Comparison of ENCODE assay signal across 8 cellular contexts in genomic region chr4:4542824-4543485, GRCh38. TPM values are rescaled to one million over a fixed set of nuclear protein-coding genes. Genes with fewer than 3 reads are reported as not detected.
A peak's percentile ranks its signal among the peaks of the same experiment; 100 is the strongest.
DNase-seq lines count a peak whose midpoint lies in the region; ATAC-seq and TF ChIP-seq lines count a peak whose summit lies in the region.

No MANE protein-coding gene starts in this region.

- no peak overlapping the region for H2BK120ac ChIP-seq in neuronal stem cell (ENCODE audit: low read depth, low read length)

- H4K91ac ChIP-seq in neuronal stem cell (ENCODE audit: low read depth, low read length, poor library complexity): no peak overlapping the region

- H3K4me1 ChIP-seq in Caco-2 (peaks cover 6% of the 10 kb centered on the region; the same call in 1 of the 2 replicates), neuronal stem cell (ENCODE audit: control insufficient read depth in 2 of 2, insufficient read depth in 1 of 2, low read depth in 1 of 2, low read length in 2 of 2) (peaks cover 2 to 8% of the 10 kb centered on the region in 2 donors)

- H3K27me3 Mint-ChIP-seq in Caco-2 (ENCODE audit: insufficient read depth, unreplicated experiment): no peaks in the 10 kb centered on the region
- peaks cover 2% of the 10 kb centered on the region for H3K27me3 Mint-ChIP-seq in dendritic cell treated with granulocyte-macrophage colony-stimulating factor and Interleukin-4, amounts not matched to agents 40 ng/mL and 50 ng/mL, for 4 days

- H3K27ac ChIP-seq in neuronal stem cell (replicated peaks; ENCODE audit: low read length): no peak overlapping the region

- no peak overlapping the region for H4K8ac ChIP-seq in neuronal stem cell (ENCODE audit: low read depth, low read length)

- no peak overlapping the region for H3K14ac ChIP-seq in neuronal stem cell (ENCODE audit: low read length)

- H3K27me3 ChIP-seq in Caco-2 (replicated peaks; ENCODE audit: control insufficient read depth, insufficient read depth, low read length) (no peaks in the 10 kb centered on the region), neuronal stem cell (ENCODE audit: control insufficient read depth in 3 of 3, insufficient read depth in 3 of 3, low read depth in 1 of 3, low read length in 3 of 3) (no peaks in the 10 kb centered on the region)

- H3K36me3 ChIP-seq in Caco-2 (ENCODE audit: control insufficient read depth, insufficient read depth, low read length) (no peaks in the 10 kb centered on the region), neuronal stem cell (replicated peaks in 1 of 2; ENCODE audit: control insufficient read depth in 2 of 2, insufficient read depth in 2 of 2, low read length in 2 of 2) (peaks cover 5 to 21% of the 10 kb centered on the region in 2 donors)

- H3K36me3 Mint-ChIP-seq in Caco-2 (ENCODE audit: insufficient read depth, unreplicated experiment): peaks cover 38% of the 10 kb centered on the region
- peaks cover 10% of the 10 kb centered on the region for H3K36me3 Mint-ChIP-seq in dendritic cell treated with granulocyte-macrophage colony-stimulating factor and Interleukin-4, amounts not matched to agents 40 ng/mL and 50 ng/mL, for 4 days (ENCODE audit: low read depth)

- peak overlapping the region; percentile 88 for H3K4me3 ChIP-seq in Caco-2 (ENCODE audit: low read depth, low read length)
- H3K4me3 ChIP-seq in LNCaP clone FGC (ENCODE audit: low read depth, low read length): peak overlapping the region; percentile 71
- peak overlapping the region in 1 of 2 donors; percentile 95 for H3K4me3 ChIP-seq in neuronal stem cell (ENCODE audit: low read length in 2 of 2)

- DNase-seq in Caco-2 (peak in 1 of 2 experiments; percentile 19), LNCaP clone FGC (ENCODE audit: low read depth) (no peak), neuronal stem cell (ENCODE audit: low spot score) (no peak), KG1 (lab: John Stamatoyannopoulos, UW) (no peak), NCI-H1436 treated with DMSO at 0.1 percent for 48 hours (lab: John Stamatoyannopoulos, UW) (no peak), AG08395 (ENCODE audit: low spot score) (no peak)

- no peak overlapping the region for H2BK15ac ChIP-seq in neuronal stem cell (ENCODE audit: low read length)

- no peaks in the 10 kb centered on the region for H3K79me1 ChIP-seq in neuronal stem cell (ENCODE audit: low read depth, low read length)

- TSS peak; percentile 61 for BruUV-seq in Caco-2 (replicated peaks; lab: Mats Ljungman, UMichigan)

- H3K4me2 ChIP-seq in neuronal stem cell (ENCODE audit: insufficient read depth, low read length, poor library complexity, severe bottlenecking): peak overlapping the region; percentile 67

- H3K9ac ChIP-seq in neuronal stem cell (ENCODE audit: low read depth, low read length, poor library complexity): no peak overlapping the region

- H3K27ac Mint-ChIP-seq in Caco-2 (ENCODE audit: unreplicated experiment): peak overlapping the region; percentile 95
- peak overlapping the region; percentile 89 for H3K27ac Mint-ChIP-seq in dendritic cell treated with granulocyte-macrophage colony-stimulating factor and Interleukin-4, amounts not matched to agents 40 ng/mL and 50 ng/mL, for 4 days

- H3K23ac ChIP-seq in neuronal stem cell (ENCODE audit: low read depth, low read length, poor library complexity): no peak overlapping the region

- no peak for ATAC-seq in HG03045 (IDR thresholded peaks at IDR 0.05; ENCODE audit: unreplicated experiment)

- no peak overlapping the region for H3K4ac ChIP-seq in neuronal stem cell (ENCODE audit: low read length)

- H2BK12ac ChIP-seq in neuronal stem cell (ENCODE audit: low read length): no peak overlapping the region

- POLR2A ChIA-PET in Caco-2 (lab: Charles Lee): interaction anchor here (1.3 kb wide), 1 partner anchor 32 kb away, joined by 4 read pairs; no protein-coding TSS in a partner anchor

- H2AK5ac ChIP-seq in neuronal stem cell (ENCODE audit: low read depth, low read length): no peak overlapping the region

- H3K4me1 Mint-ChIP-seq in Caco-2 (ENCODE audit: low read depth, unreplicated experiment): peaks cover 8% of the 10 kb centered on the region
- H3K4me1 Mint-ChIP-seq in dendritic cell treated with granulocyte-macrophage colony-stimulating factor and Interleukin-4, amounts not matched to agents 40 ng/mL and 50 ng/mL, for 4 days (ENCODE audit: low read depth): peaks cover 35% of the 10 kb centered on the region

- no peak overlapping the region for H2BK5ac ChIP-seq in neuronal stem cell (ENCODE audit: low read length)

- peak overlapping the region; percentile 99 for H2AFZ ChIP-seq in neuronal stem cell (ENCODE audit: low read length)

- H3K18ac ChIP-seq in neuronal stem cell (ENCODE audit: low read length): no peak overlapping the region

- H3K9me3 ChIP-seq in Caco-2: no peaks in the 10 kb centered on the region
- H3K9me3 ChIP-seq in neuronal stem cell (replicated peaks in 1 of 2; ENCODE audit: control insufficient read depth in 2 of 2, insufficient read depth in 1 of 2, low read depth in 1 of 2, low read length in 2 of 2): no peaks in the 10 kb centered on the region

- no CpG with 5 or more reads among the region's 11 CpGs for WGBS in neuronal stem cell (ENCODE audit: extremely low coverage in 2 of 2, insufficient read length in 2 of 2, insufficient replicate concordance in 1 of 2), 2 donors

- intact Hi-C loops in Caco-2 (cut with micrococcal nuclease; ENCODE audit: unreplicated experiment): loop anchor here (5.0 kb wide), 1 partner anchor 56 kb away; no protein-coding TSS in a partner anchor
- intact Hi-C loops in dendritic cell treated with granulocyte-macrophage colony-stimulating factor and Interleukin-4, amounts not matched to agents 40 ng/mL and 50 ng/mL, for 4 days (cut with micrococcal nuclease): loop anchor here (1.0 to 5.0 kb wide), 3 partner anchors 32 to 586 kb away; partner anchors contain the start of genes LYAR and ZBTB49

- H3K4me3 Mint-ChIP-seq in Caco-2 (ENCODE audit: unreplicated experiment): peak overlapping the region; percentile 86
- peak overlapping the region; percentile 45 for H3K4me3 Mint-ChIP-seq in dendritic cell treated with granulocyte-macrophage colony-stimulating factor and Interleukin-4, amounts not matched to agents 40 ng/mL and 50 ng/mL, for 4 days

- H3K9me3 Mint-ChIP-seq in Caco-2 (ENCODE audit: unreplicated experiment): no peaks in the 10 kb centered on the region
- no peaks in the 10 kb centered on the region for H3K9me3 Mint-ChIP-seq in dendritic cell treated with granulocyte-macrophage colony-stimulating factor and Interleukin-4, amounts not matched to agents 40 ng/mL and 50 ng/mL, for 4 days

- TF ChIP-seq CTCF in Caco-2 (IDR thresholded peaks at IDR 0.05; ENCODE audit: insufficient read depth in 1 of 2, low read depth in 1 of 2, low read length in 1 of 2, severe bottlenecking in 1 of 2, unreplicated experiment in 1 of 2): no peak
- TF ChIP-seq CTCF in LNCaP clone FGC (IDR thresholded peaks at IDR 0.05; ENCODE audit: control insufficient read depth, extremely low read depth, insufficient read depth): no peak

- CTCF ChIA-PET in Caco-2 (lab: Charles Lee): interaction anchor here (0.7 to 1.4 kb wide), 5 partner anchors 12 to 62 kb away, joined by 3 to 6 read pairs (median 3); no protein-coding TSS in a partner anchor

RNA-seq across cellular contexts. Expression of gene STX18, which starts 1.1 kb away (rescaled TPM):
- 32.5 and 36.5 TPM in 2 replicates for total RNA-seq in Caco-2 (2022)
- polyA plus RNA-seq in neuronal stem cell (2013, experiment 1 of 2): 16.6 TPM
- 16.8 TPM for polyA plus RNA-seq in neuronal stem cell (2013, experiment 2 of 2)
